9 cellular contexts compared by ENCODE assay signal in genomic region chr1:109395282-109395599, GRCh38. TPM values are rescaled to one million over a fixed set of nuclear protein-coding genes. Genes with fewer than 3 reads are reported as not detected.
DNase-seq lines count a peak whose midpoint lies in the region; ATAC-seq and TF ChIP-seq lines count a peak whose summit lies in the region.
"Not testable (repeated sequence)": the region's sequence is repeated elsewhere in the genome, so short reads cannot be mapped to it uniquely, and the experiment has no call there.
"Had no signal": no experiment of that assay in that cellular context is flagged by ENCODE, and none has a peak within 500 bp of the region (broad histone marks: within the 10 kb centered on the region; RNA-seq: fewer than 3 reads in every experiment).

No MANE protein-coding gene starts in this region.

- H3K36me3 Mint-ChIP-seq in activated T-helper 1 cell treated with anti-CD3 and anti-CD28 coated beads, Interleukin-12 subunit alpha, Interleukin-12 subunit beta, Interleukin-2, Interleukin-4 antibody, amounts not matched to agents 30 ng/mL and 10 ng/mL and 1 ng/mL, durations not matched to agents 14 hours and 24 hours and 36 hours (ENCODE audit: low read depth), result not testable (repeated sequence)

- H3K27me3 ChIP-seq in BLaER1 treated with 17β-estradiol and CSF1 and Interleukin-3, amounts not matched to agents 10 nM and 100 nM, result peaks cover 0 to 36% (median 31%) of the 10 kb centered on the region in 11 experiments; a peak in 20 of 22 replicates
- not testable (repeated sequence) for H3K27me3 ChIP-seq in heart left ventricle; lower lobe of right lung (ENCODE audit: low read depth); trophoblast cell (ENCODE audit: insufficient read depth, low read length); stomach; transverse colon

- H3K23ac ChIP-seq in trophoblast cell (ENCODE audit: low read length), result not testable (repeated sequence)

- not testable (repeated sequence) for H3K18ac ChIP-seq in trophoblast cell (ENCODE audit: low read length)

- not testable (repeated sequence) for H4K91ac ChIP-seq in trophoblast cell (ENCODE audit: low read depth, low read length)

- 42 to 49% (median 47%) methylated on average over 8 of the region's 8 CpGs for WGBS in heart left ventricle, 4 donors
- WGBS in trophoblast cell (ENCODE audit: extremely low coverage, insufficient coverage, insufficient read length), result no CpG with 5 or more reads among the region's 8 CpGs
- WGBS in stomach, 5 donors, result 55 to 74% (median 64%) methylated on average over 8 of the region's 8 CpGs
- WGBS in transverse colon (ENCODE audit: low coverage in 1 of 2), 2 donors, result 68 to 75% methylated on average over 8 of the region's 8 CpGs

- not testable (repeated sequence) for H2BK120ac ChIP-seq in trophoblast cell (ENCODE audit: insufficient read depth, low read length, poor library complexity)

- not testable (repeated sequence) for H3K27ac Mint-ChIP-seq in activated T-helper 1 cell treated with anti-CD3 and anti-CD28 coated beads, Interleukin-12 subunit alpha, Interleukin-12 subunit beta, Interleukin-2, Interleukin-4 antibody, amounts not matched to agents 30 ng/mL and 10 ng/mL and 1 ng/mL, durations not matched to agents 14 hours and 24 hours and 36 hours

- H3K9ac ChIP-seq in BLaER1 treated with 17β-estradiol and CSF1 and Interleukin-3, amounts not matched to agents 10 nM and 100 nM, result peak overlapping the region in 2 of 11 experiments; percentile 85 to 87; a peak in 4 of 22 replicates
- not testable (repeated sequence) for H3K9ac ChIP-seq in trophoblast cell (ENCODE audit: low read length)

- not testable (repeated sequence) for TF ChIP-seq POLR2A in heart left ventricle (IDR thresholded peaks at IDR 0.05); stomach (IDR thresholded peaks at IDR 0.05); transverse colon (IDR thresholded peaks at IDR 0.05)

- peaks cover 59 to 85% (median 76%) of the 10 kb centered on the region in 10 experiments for H3K4me1 ChIP-seq in BLaER1 treated with 17β-estradiol and CSF1 and Interleukin-3, amounts not matched to agents 10 nM and 100 nM
- H3K4me1 ChIP-seq in heart left ventricle (peaks cover 15 to 77% (median 62%) of the 10 kb centered on the region in 12 donors), lower lobe of right lung (peaks cover 72% of the 10 kb centered on the region), trophoblast cell (ENCODE audit: control insufficient read depth in 1 of 2, insufficient read depth in 2 of 2, low read length in 2 of 2) (peaks cover 7 to 14% of the 10 kb centered on the region in 2 experiments), stomach (peaks cover 47 to 85% (median 68%) of the 10 kb centered on the region in 4 donors), transverse colon (peaks cover 31 to 79% (median 57%) of the 10 kb centered on the region in 4 donors)

- not testable (repeated sequence) for H4K8ac ChIP-seq in trophoblast cell (ENCODE audit: low read depth, low read length)

- H3K79me2 ChIP-seq in trophoblast cell (ENCODE audit: control insufficient read depth, insufficient read depth, low read length, poor library complexity), result peaks cover 19% of the 10 kb centered on the region

- not testable (repeated sequence) for H4K12ac ChIP-seq in trophoblast cell (ENCODE audit: low read depth, low read length)

- intact Hi-C loops in activated T-helper 1 cell treated with anti-CD3 and anti-CD28 coated beads, Interleukin-12 subunit alpha, Interleukin-12 subunit beta, Interleukin-2, Interleukin-4 antibody, amounts not matched to agents 30 ng/mL and 10 ng/mL and 1 ng/mL, durations not matched to agents 14 hours and 24 hours and 36 hours (cut with micrococcal nuclease); lower lobe of right lung (cut with DNase I): not testable (repeated sequence)
- intact Hi-C loops in heart left ventricle (cut with DNase I) (loop anchor here in 7 of 10 donors (5.0 to 10.0 kb wide), 4 partner anchors 33 to 133 kb away; no protein-coding TSS in a partner anchor), stomach (cut with DNase I; ENCODE audit: low total_unique reads) (loop anchor here (5.0 kb wide), 1 partner anchor 118 kb away; no protein-coding TSS in a partner anchor), transverse colon (cut with DNase I; ENCODE audit: low total_unique reads) (loop anchor here (5.0 kb wide), 1 partner anchor 113 kb away; the partner anchor contains the start of gene PSRC1)

- ATAC-seq in heart left ventricle, result peak in 1 of 4 donors; percentile 6
- ATAC-seq in lower lobe of right lung, result not testable (repeated sequence)

- H3K79me1 ChIP-seq in trophoblast cell (ENCODE audit: low read length), result peaks cover 14% of the 10 kb centered on the region

- peaks cover 38% of the 10 kb centered on the region for H3K4me1 Mint-ChIP-seq in activated T-helper 1 cell treated with anti-CD3 and anti-CD28 coated beads, Interleukin-12 subunit alpha, Interleukin-12 subunit beta, Interleukin-2, Interleukin-4 antibody, amounts not matched to agents 30 ng/mL and 10 ng/mL and 1 ng/mL, durations not matched to agents 14 hours and 24 hours and 36 hours (ENCODE audit: low read depth)

- H3K9me3 ChIP-seq in BLaER1 treated with 17β-estradiol and CSF1 and Interleukin-3, amounts not matched to agents 10 nM and 100 nM (replicated peaks in 1 of 11); heart left ventricle; lower lobe of right lung; trophoblast cell (ENCODE audit: insufficient read depth, low read depth, low read length); stomach; transverse colon: not testable (repeated sequence)

- not testable (repeated sequence) for H2AFZ ChIP-seq in trophoblast cell (ENCODE audit: insufficient read depth, low read length, poor library complexity)

- not testable (repeated sequence) for H2BK12ac ChIP-seq in trophoblast cell (ENCODE audit: low read length)

- peak overlapping the region in 10 of 11 experiments; percentile 87 to 99 (median 96); a peak in 18 of 22 replicates for H3K4me2 ChIP-seq in BLaER1 treated with 17β-estradiol and CSF1 and Interleukin-3, amounts not matched to agents 10 nM and 100 nM
- not testable (repeated sequence) for H3K4me2 ChIP-seq in trophoblast cell (ENCODE audit: low read length)

- not testable (repeated sequence) for DNase-seq in activated T-helper 1 cell treated with anti-CD3 and anti-CD28 coated beads, Interleukin-12 subunit alpha, Interleukin-12 subunit beta, Interleukin-2, Interleukin-4 antibody, amounts not matched to agents 30 ng/mL and 10 ng/mL and 1 ng/mL, durations not matched to agents 14 hours and 24 hours and 36 hours (ENCODE audit: low spot score); lower lobe of right lung; stomach; transverse colon
- peak in 3 of 5 donors; percentile 33 to 57 (median 46) for DNase-seq in heart left ventricle
- DNase-seq in trophoblast cell, result peak; percentile 74 to 80

- H3K9me3 Mint-ChIP-seq in activated T-helper 1 cell treated with anti-CD3 and anti-CD28 coated beads, Interleukin-12 subunit alpha, Interleukin-12 subunit beta, Interleukin-2, Interleukin-4 antibody, amounts not matched to agents 30 ng/mL and 10 ng/mL and 1 ng/mL, durations not matched to agents 14 hours and 24 hours and 36 hours, result not testable (repeated sequence)

- H3K4me3 Mint-ChIP-seq in activated T-helper 1 cell treated with anti-CD3 and anti-CD28 coated beads, Interleukin-12 subunit alpha, Interleukin-12 subunit beta, Interleukin-2, Interleukin-4 antibody, amounts not matched to agents 30 ng/mL and 10 ng/mL and 1 ng/mL, durations not matched to agents 14 hours and 24 hours and 36 hours, result peak overlapping the region; percentile 20

- not testable (repeated sequence) for H3K4ac ChIP-seq in trophoblast cell (ENCODE audit: low read depth, low read length)

- not testable (repeated sequence) for H4K20me1 ChIP-seq in BLaER1 treated with 17β-estradiol and CSF1 and Interleukin-3, amounts not matched to agents 10 nM and 100 nM

- not testable (repeated sequence) for H3K14ac ChIP-seq in trophoblast cell (ENCODE audit: low read length)

- peak overlapping the region in 3 of 10 experiments; percentile 89 to 93 (median 90); a peak in 4 of 20 replicates for H3K4me3 ChIP-seq in BLaER1 treated with 17β-estradiol and CSF1 and Interleukin-3, amounts not matched to agents 10 nM and 100 nM
- peak overlapping the region in 5 of 12 donors; percentile 2 to 72 (median 68) for H3K4me3 ChIP-seq in heart left ventricle
- peak overlapping the region; percentile 62 for H3K4me3 ChIP-seq in lower lobe of right lung
- H3K4me3 ChIP-seq in trophoblast cell (ENCODE audit: low read depth, low read length); stomach; transverse colon: not testable (repeated sequence)

- H2AK5ac ChIP-seq in trophoblast cell (ENCODE audit: low read length), result not testable (repeated sequence)

- not testable (repeated sequence) for TF ChIP-seq EP300 in stomach (IDR thresholded peaks at IDR 0.05); transverse colon (IDR thresholded peaks at IDR 0.05; ENCODE audit: low read depth)

- in situ Hi-C loops in transverse colon (cut with MboI; ENCODE audit: low pct_ligation_motif_present in 1 of 4, low pct_unique_long_range_greater_than_20kb in 1 of 4, low sequenced_read_pairs in 3 of 4), result not testable (repeated sequence)

- H3K27me3 Mint-ChIP-seq in activated T-helper 1 cell treated with anti-CD3 and anti-CD28 coated beads, Interleukin-12 subunit alpha, Interleukin-12 subunit beta, Interleukin-2, Interleukin-4 antibody, amounts not matched to agents 30 ng/mL and 10 ng/mL and 1 ng/mL, durations not matched to agents 14 hours and 24 hours and 36 hours (ENCODE audit: insufficient read depth), result peaks cover 49% of the 10 kb centered on the region

- H2BK5ac ChIP-seq in trophoblast cell (ENCODE audit: low read depth, low read length, poor library complexity), result not testable (repeated sequence)

- H3K27ac ChIP-seq in BLaER1 treated with 17β-estradiol and CSF1 and Interleukin-3, amounts not matched to agents 10 nM and 100 nM, result peak overlapping the region in 9 of 11 experiments; percentile 49 to 85 (median 67); a peak in 12 of 22 replicates
- H3K27ac ChIP-seq in cingulate gyrus (ENCODE audit: low read depth, low read length) (peak overlapping the region; percentile 95), heart left ventricle (peak overlapping the region; percentile 83 to 95 (median 88)), lower lobe of right lung (peak overlapping the region; percentile 59), stomach (peak overlapping the region in 4 of 5 donors; percentile 84 to 90 (median 88)), transverse colon (peak overlapping the region; percentile 85 to 89 (median 86))
- H3K27ac ChIP-seq in trophoblast cell (ENCODE audit: low read depth, low read length), result not testable (repeated sequence)

- H3K36me3 ChIP-seq in BLaER1 treated with 17β-estradiol and CSF1 and Interleukin-3, amounts not matched to agents 10 nM and 100 nM; heart left ventricle; lower lobe of right lung; trophoblast cell (ENCODE audit: control insufficient read depth in 1 of 2, insufficient read depth in 2 of 2, low read length in 2 of 2); stomach; transverse colon: not testable (repeated sequence)

- TF ChIP-seq CTCF in heart left ventricle (IDR thresholded peaks at IDR 0.05); lower lobe of right lung (IDR thresholded peaks at IDR 0.05); stomach (IDR thresholded peaks at IDR 0.05); transverse colon (IDR thresholded peaks at IDR 0.05): not testable (repeated sequence)

RNA-seq across cellular contexts. Expression of gene SORT1, which starts 2.5 kb away (rescaled TPM):
- 1.4 and 1.5 TPM in 2 replicates for total RNA-seq in activated T-helper 1 cell treated with anti-CD3 and anti-CD28 coated beads, Interleukin-12 subunit alpha, Interleukin-12 subunit beta, Interleukin-2, Interleukin-4 antibody, amounts not matched to agents 30 ng/mL and 10 ng/mL and 1 ng/mL, durations not matched to agents 14 hours and 24 hours and 36 hours
- total RNA-seq in heart left ventricle (100 to 1,000 TPM in 7 of 9 donors, 10 to 100 TPM in 2; 75.5 to 346 (median 165) TPM), lower lobe of right lung (178 TPM), stomach (100 to 1,000 TPM in 1 of 5 donors, 10 to 100 TPM in 4; 35.3 to 481 (median 48.1) TPM), transverse colon (10 to 100 TPM; 53.5 to 79.3 (median 66.2) TPM)
- polyA plus RNA-seq in heart left ventricle (100 to 1,000 TPM in 1 of 2 donors, 10 to 100 TPM in 1; 36.9 to 133 TPM), stomach (10 to 100 TPM in 2 of 3 donors, 1 to 10 TPM in 1; 4.6 to 12.6 (median 10.5) TPM)
- 93.6 and 96.6 TPM in 2 replicates for polyA plus RNA-seq in trophoblast cell (2013)
- polyA plus RNA-seq: naive thymus-derived CD4-positive, alpha-beta T cell had no signal

RNA-seq across cellular contexts. Expression of gene PSMA5, which starts 31.0 kb away (rescaled TPM):
- 241 and 283 TPM in 2 replicates for total RNA-seq in activated T-helper 1 cell treated with anti-CD3 and anti-CD28 coated beads, Interleukin-12 subunit alpha, Interleukin-12 subunit beta, Interleukin-2, Interleukin-4 antibody, amounts not matched to agents 30 ng/mL and 10 ng/mL and 1 ng/mL, durations not matched to agents 14 hours and 24 hours and 36 hours
- total RNA-seq in heart left ventricle, result 10 to 100 TPM; 24.3 to 74.9 (median 61.0) TPM
- polyA plus RNA-seq in heart left ventricle, result 10 to 100 TPM; 31.5 to 94.7 TPM
- total RNA-seq in lower lobe of right lung, result 55.4 TPM
- polyA plus RNA-seq in trophoblast cell (2013), result 72.9 and 74.4 TPM in 2 replicates
- 10 to 100 TPM in 3 of 5 donors, 1 to 10 TPM in 2; 5.3 to 39.3 (median 11.3) TPM for total RNA-seq in stomach
- polyA plus RNA-seq in stomach, result 10 to 100 TPM; 44.7 to 84.2 (median 50.6) TPM
- 10 to 100 TPM; 28.4 to 41.8 (median 33.3) TPM for total RNA-seq in transverse colon

Comparison
In these comparisons a context has a peak if more than half of its experiments do, and no peak if none do; other contexts are left out.
1. RNA of gene SORT1, which starts 2.5 kb away (total RNA-seq): 178 TPM in lower lobe of right lung (single experiment), 75.5 to 346 TPM in heart left ventricle, 53.5 to 79.3 TPM in transverse colon and 35.3 to 481 TPM in stomach; 1.4 to 1.5 TPM in activated T-helper 1 cell treated with anti-CD3 and anti-CD28 coated beads, Interleukin-12 subunit alpha, Interleukin-12 subunit beta, Interleukin-2, Interleukin-4 antibody, amounts not matched to agents 30 ng/mL and 10 ng/mL and 1 ng/mL, durations not matched to agents 14 hours and 24 hours and 36 hours; every median in the first group is over 10 times any median in the second.